10 cellular contexts compared by ENCODE assay signal in genomic region chr13:99995503-99996176, GRCh38. TPM values are rescaled to one million over a fixed set of nuclear protein-coding genes. Genes with fewer than 3 reads are reported as not detected.
DNase-seq lines count a peak whose midpoint lies in the region; ATAC-seq, FAIRE-seq and TF ChIP-seq lines count a peak whose summit lies in the region.
"Had no signal": no experiment of that assay in that cellular context is flagged by ENCODE, and none has a peak within 500 bp of the region (broad histone marks: within the 10 kb centered on the region; RNA-seq: fewer than 3 reads in every experiment).

No MANE protein-coding gene starts in this region.

- H3K27ac ChIP-seq in HepG2 (ENCODE audit: extremely low read length, insufficient read depth, low read length) = no peak overlapping the region
- no peak overlapping the region for H3K27ac ChIP-seq in right lobe of liver
- H3K27ac ChIP-seq in OCI-LY3 (ENCODE audit: low read length) = no peak overlapping the region

- H3K9ac ChIP-seq in HepG2 (ENCODE audit: insufficient read depth, low read depth, low read length) (no peak overlapping the region), OCI-LY3 (ENCODE audit: low read length) (no peak overlapping the region)

- TF ChIP-seq CTCF in HepG2 (CRISPR knock-in tag; IDR thresholded peaks at IDR 0.05) (no peak), right lobe of liver (IDR thresholded peaks at IDR 0.05) (no peak), OCI-LY3 (IDR thresholded peaks at IDR 0.05; ENCODE audit: low read depth, low read length) (no peak)

- TF ChIP-seq POLR2A in HepG2 (IDR thresholded peaks at IDR 0.05; ENCODE audit: insufficient read depth in 1 of 2, low read depth in 2 of 2, low read length in 2 of 2) = no peak
- TF ChIP-seq POLR2A in right lobe of liver (IDR thresholded peaks at IDR 0.05) = no peak

- H3K4me3 ChIP-seq in HepG2 (replicated peaks in 1 of 3; ENCODE audit: insufficient read depth in 1 of 3, low read depth in 2 of 3, low read length in 3 of 3) = no peak overlapping the region
- no peak overlapping the region for H3K4me3 ChIP-seq in right lobe of liver
- peak overlapping the region; percentile 65 for H3K4me3 ChIP-seq in OCI-LY3 (ENCODE audit: low read length)

- H3K9me3 ChIP-seq in HepG2 (ENCODE audit: low read length) = no peaks in the 10 kb centered on the region
- no peaks in the 10 kb centered on the region for H3K9me3 ChIP-seq in right lobe of liver
- no peaks in the 10 kb centered on the region for H3K9me3 ChIP-seq in OCI-LY3 (ENCODE audit: insufficient read depth, low read length)

- no peaks in the 10 kb centered on the region for H3K79me2 ChIP-seq in HepG2 (ENCODE audit: insufficient read depth, low read length)
- no peaks in the 10 kb centered on the region for H3K79me2 ChIP-seq in OCI-LY3 (ENCODE audit: low read length)

- no peak for ATAC-seq in HepG2
- no peak for ATAC-seq in right lobe of liver
- ATAC-seq in HG03378 (IDR thresholded peaks at IDR 0.05; ENCODE audit: unreplicated experiment) = no peak
- ATAC-seq in HG03280 (IDR thresholded peaks at IDR 0.05; ENCODE audit: unreplicated experiment) = no peak

- TF ChIP-seq EP300 in HepG2 (IDR thresholded peaks at IDR 0.05; ENCODE audit: low read depth in 2 of 2, low read length in 2 of 2) (no peak), HepG2 (CRISPR knock-in tag; IDR thresholded peaks at IDR 0.05; ENCODE audit: borderline replicate concordance) (no peak)

- intact Hi-C loops in HepG2 (cut with micrococcal nuclease; ENCODE audit: unreplicated experiment) = no loop called here
- intact Hi-C loops in right lobe of liver (cut with DNase I) = no loop called here

- DNase-seq in HepG2 (ENCODE audit: low spot score) = no peak
- no peak for DNase-seq in right lobe of liver
- DNase-seq in fibroblast of peridontal ligament (ENCODE audit: extremely low read depth) = peak; percentile 38
- no peak for DNase-seq in RCC 7860 (ENCODE audit: low spot score)
- no peak for DNase-seq in 8988T
- DNase-seq: hippocampal formation had no signal

- 50% methylated on average over 17 of the region's 17 CpGs for WGBS in HepG2 (ENCODE audit: low lambda C conversion rate)
- 6% methylated on average over 17 of the region's 17 CpGs for WGBS in right lobe of liver (ENCODE audit: insufficient coverage, low coverage, low lambda C conversion rate, missing lambda C conversion rate)

- in situ Hi-C loops in HepG2 (cut with HindIII; ENCODE audit: extremely low pct_ligation_motif_present, low pct_unique_long_range_greater_than_20kb) = no loop called here

- H2AFZ ChIP-seq in HepG2 (ENCODE audit: low read length) = no peak overlapping the region
- H2AFZ ChIP-seq in OCI-LY3 (ENCODE audit: low read depth, low read length) = no peak overlapping the region

- H4K20me1 ChIP-seq in HepG2 (ENCODE audit: insufficient read depth, low read length) (no peaks in the 10 kb centered on the region), OCI-LY3 (ENCODE audit: insufficient read depth, low read length) (no peaks in the 10 kb centered on the region)

- POLR2A ChIA-PET in HepG2 (lab: Yijun Ruan, JAX) = no interaction called here

- FAIRE-seq in HepG2 (lab: Jason Lieb, UNC) (no peak), RCC 7860 (lab: Jason Lieb, UNC) (no peak)

- BruUV-seq in HepG2 (replicated peaks; lab: Mats Ljungman, UMichigan) = no TSS peak

- CTCF ChIA-PET in HepG2 (lab: Yijun Ruan, JAX; ENCODE audit: low intra/inter-chr PET ratio, low total read pairs) = no interaction called here

- H3K27me3 ChIP-seq in HepG2 (ENCODE audit: control insufficient read depth in 1 of 2, insufficient read depth in 2 of 2, low read length in 2 of 2) (peaks cover 4 to 44% of the 10 kb centered on the region in 2 experiments; a peak in 4 of 5 replicates), right lobe of liver (peaks cover 37 to 73% of the 10 kb centered on the region in 2 donors), OCI-LY3 (ENCODE audit: low read depth, low read length) (peaks cover 33% of the 10 kb centered on the region)

- TF ChIP-seq RAD21 in HepG2 (CRISPR knock-in tag; IDR thresholded peaks at IDR 0.05) = no peak

- no peak overlapping the region for H3K4me2 ChIP-seq in HepG2 (ENCODE audit: low read depth, low read length)
- H3K4me2 ChIP-seq in OCI-LY3 (ENCODE audit: low read length) = peak overlapping the region; percentile 51

- H3K36me3 ChIP-seq in HepG2 (replicated peaks in 1 of 2; ENCODE audit: control insufficient read depth in 1 of 2, insufficient read depth in 2 of 2, low read length in 2 of 2) (no peaks in the 10 kb centered on the region), right lobe of liver (no peaks in the 10 kb centered on the region), OCI-LY3 (replicated peaks; ENCODE audit: low read depth, low read length) (no peaks in the 10 kb centered on the region)

- H3K4me1 ChIP-seq in HepG2 (ENCODE audit: insufficient read depth, low read length) (peaks cover 5% of the 10 kb centered on the region; the same call in 1 of the 2 replicates), right lobe of liver (no peaks in the 10 kb centered on the region), OCI-LY3 (ENCODE audit: low read length) (peaks cover 12% of the 10 kb centered on the region)

TF ChIP-seq in HepG2, 621 proteins besides CTCF, POLR2A, EP300 and RAD21 (continues in another document):
- TF ChIP-seq ERF (CRISPR knock-in tag; IDR thresholded peaks at IDR 0.05) (no peak), EZH2 (conservative IDR thresholded peaks at IDR 0.05; ENCODE audit: low read depth, low read length) (0 out of 2 replicates have a peak, but pooled peaks have one; percentile 55), ZNF546 (CRISPR knock-in tag; conservative IDR thresholded peaks at IDR 0.05) (no peak), ZFP36 (IDR thresholded peaks at IDR 0.05; ENCODE audit: borderline replicate concordance, low read depth, low read length, partially characterized antibody) (peak; percentile 62), GZF1 (CRISPR knock-in tag; IDR thresholded peaks at IDR 0.05) (no peak), U2AF1 (optimal IDR thresholded peaks at IDR 0.05; ENCODE audit: low read depth, low read length) (no peak), RCOR2 (CRISPR knock-in tag; IDR thresholded peaks at IDR 0.05) (no peak), ZNF333 (CRISPR knock-in tag; IDR thresholded peaks at IDR 0.05; ENCODE audit: borderline replicate concordance) (no peak), CBX2 (IDR thresholded peaks at IDR 0.05; ENCODE audit: low read depth, low read length) (peak; percentile 96), CBX2 (CRISPR knock-in tag; IDR thresholded peaks at IDR 0.05; ENCODE audit: low read depth) (no peak), SYNCRIP (IDR thresholded peaks at IDR 0.05; ENCODE audit: insufficient read depth, low read depth, low read length) (no peak)

RNA-seq across cellular contexts. Expression of gene ZIC2, which starts 14.1 kb away (rescaled TPM):
- total RNA-seq in HepG2 (2016; rRNA removed; fragmentation: Illumina TruSeq; extraction: Trizol) (not detected in 2 replicates), right lobe of liver (under 1 TPM in 1 of 6 experiments, not detected in 5; 0.24 TPM)
- total RNA-seq in HepG2 (2016; cell fraction: cytosol; rRNA removed; fragmentation: Illumina TruSeq; extraction: Trizol; ENCODE audit: low read depth) = not detected in 2 replicates
- 0.06 TPM in 1 of 2 replicates, not detected in the other for total RNA-seq in HepG2 (2016; cell fraction: insoluble cytoplasmic fraction; rRNA removed; fragmentation: Illumina TruSeq; extraction: Trizol)
- total RNA-seq in HepG2 (2016; cell fraction: membrane; rRNA removed; fragmentation: Illumina TruSeq; extraction: Trizol) = not detected in 2 replicates
- not detected in 2 replicates for total RNA-seq in HepG2 (2016; cell fraction: nucleus; rRNA removed; fragmentation: Illumina TruSeq; extraction: Trizol)
- polyA plus RNA-seq in HepG2 (2011; rRNA removed) = 0.12 and 0.13 TPM in 2 replicates
- 0.06 and 0.11 TPM in 2 replicates for polyA plus RNA-seq in HepG2 (2011; cell fraction: cytosol; rRNA removed)
- polyA plus RNA-seq in HepG2 (2011; cell fraction: nucleus; rRNA removed) = 0.29 and 0.32 TPM in 2 replicates
- polyA plus RNA-seq in HepG2 (2012) = 0.17 and 0.24 TPM in 2 replicates
- not detected in 2 replicates for polyA plus RNA-seq in HepG2 (2016; cell fraction: cytosol; fragmentation: Illumina TruSeq; extraction: Trizol; ENCODE audit: low read depth)
- 0.08 TPM in 2 replicates for polyA plus RNA-seq in HepG2 (2016; cell fraction: insoluble cytoplasmic fraction; fragmentation: Illumina TruSeq; extraction: Trizol; ENCODE audit: low read depth)
- polyA plus RNA-seq in HepG2 (2016; cell fraction: membrane; fragmentation: Illumina TruSeq; extraction: Trizol; ENCODE audit: low read depth) = not detected in 2 replicates
- polyA plus RNA-seq in HepG2 (2016; cell fraction: nucleus; fragmentation: Illumina TruSeq; extraction: Trizol; ENCODE audit: insufficient read depth, low read depth) = not detected in 2 replicates
- polyA minus RNA-seq in HepG2 (2011; rRNA and poly(A)+ RNA removed; ENCODE audit: low replicate concordance) = 0.18 and 5.2 TPM in 2 replicates
- polyA minus RNA-seq in HepG2 (2011; cell fraction: cytosol; rRNA and poly(A)+ RNA removed) = 0.53 and 0.59 TPM in 2 replicates
- polyA minus RNA-seq in HepG2 (2011; cell fraction: nucleus; rRNA and poly(A)+ RNA removed) = 0.13 TPM in 1 of 2 replicates, not detected in the other
- polyA plus RNA-seq: urinary bladder had no signal

RNA-seq across cellular contexts. Expression of gene ZIC5, which starts 24.1 kb away (rescaled TPM):
- total RNA-seq in HepG2 (2016; rRNA removed; fragmentation: Illumina TruSeq; extraction: Trizol) (0.02 TPM in 1 of 2 replicates, not detected in the other), right lobe of liver (not detected)
- total RNA-seq in HepG2 (2016; cell fraction: cytosol; rRNA removed; fragmentation: Illumina TruSeq; extraction: Trizol; ENCODE audit: low read depth) = not detected in 2 replicates
- total RNA-seq in HepG2 (2016; cell fraction: insoluble cytoplasmic fraction; rRNA removed; fragmentation: Illumina TruSeq; extraction: Trizol) = 0.03 and 0.04 TPM in 2 replicates
- 0.03 TPM in 1 of 2 replicates, not detected in the other for total RNA-seq in HepG2 (2016; cell fraction: membrane; rRNA removed; fragmentation: Illumina TruSeq; extraction: Trizol)
- total RNA-seq in HepG2 (2016; cell fraction: nucleus; rRNA removed; fragmentation: Illumina TruSeq; extraction: Trizol) = not detected in 2 replicates
- 0.07 TPM in 1 of 2 replicates, not detected in the other for polyA plus RNA-seq in HepG2 (2011; rRNA removed)
- polyA plus RNA-seq in HepG2 (2011; cell fraction: cytosol; rRNA removed) = 0.01 and 0.03 TPM in 2 replicates
- 0.03 and 0.06 TPM in 2 replicates for polyA plus RNA-seq in HepG2 (2011; cell fraction: nucleus; rRNA removed)
- 0.03 TPM in 1 of 2 replicates, not detected in the other for polyA plus RNA-seq in HepG2 (2012)
- polyA plus RNA-seq in HepG2 (2016; cell fraction: cytosol; fragmentation: Illumina TruSeq; extraction: Trizol; ENCODE audit: low read depth) = not detected in 2 replicates
- not detected in 2 replicates for polyA plus RNA-seq in HepG2 (2016; cell fraction: insoluble cytoplasmic fraction; fragmentation: Illumina TruSeq; extraction: Trizol; ENCODE audit: low read depth)
- 0.03 TPM in 1 of 2 replicates, not detected in the other for polyA plus RNA-seq in HepG2 (2016; cell fraction: membrane; fragmentation: Illumina TruSeq; extraction: Trizol; ENCODE audit: low read depth)
- 0.10 TPM in 1 of 2 replicates, not detected in the other for polyA plus RNA-seq in HepG2 (2016; cell fraction: nucleus; fragmentation: Illumina TruSeq; extraction: Trizol; ENCODE audit: insufficient read depth, low read depth)
- polyA minus RNA-seq in HepG2 (2011; rRNA and poly(A)+ RNA removed; ENCODE audit: low replicate concordance) = 2.7 TPM in 1 of 2 replicates, not detected in the other
- polyA minus RNA-seq in HepG2 (2011; cell fraction: cytosol; rRNA and poly(A)+ RNA removed) = not detected in 2 replicates
- not detected in 2 replicates for polyA minus RNA-seq in HepG2 (2011; cell fraction: nucleus; rRNA and poly(A)+ RNA removed)
- total RNA-seq: urinary bladder had no signal
- polyA plus RNA-seq: urinary bladder had no signal
